In genomic region chr18:29309352-29309751, GRCh38 we compare ENCODE assay signal across 21 cellular contexts.
"Had no signal": no experiment of that assay in that cellular context is flagged by ENCODE, and none has a peak within 500 bp of the region (broad histone marks: within the 10 kb centered on the region; RNA-seq: fewer than 3 reads in every experiment).

No MANE protein-coding gene starts in this region.

- H3K4me1 Mint-ChIP-seq: activated naive CD4-positive, alpha-beta T cell treated with anti-CD3 and anti-CD28 coated beads, Interleukin-2, amount 10 ng/mL, durations not matched to agents 7 days and 5 days had no signal

- ATAC-seq: activated CD4-positive, CD25-positive, alpha-beta regulatory T cell treated with anti-CD3 and anti-CD28 coated beads, Interleukin-2, amount 50 U/mL, for 24 hours; effector memory CD8-positive, alpha-beta T cell; gastrocnemius medialis; heart left ventricle; mucosa of descending colon; naive thymus-derived CD4-positive, alpha-beta T cell had no signal

- H3K36me3 Mint-ChIP-seq: activated naive CD4-positive, alpha-beta T cell treated with anti-CD3 and anti-CD28 coated beads, Interleukin-2, amount 10 ng/mL, durations not matched to agents 7 days and 5 days; naive thymus-derived CD4-positive, alpha-beta T cell had no signal

- H3K4me3 ChIP-seq: ascending aorta, breast epithelium, gastrocnemius medialis, heart left ventricle, mucosa of descending colon, transverse colon had no signal

- H3K27ac ChIP-seq: ascending aorta, breast epithelium, epithelial cell of prostate, gastrocnemius medialis, heart left ventricle, neutrophil, transverse colon had no signal

- H3K27me3 Mint-ChIP-seq: activated naive CD4-positive, alpha-beta T cell treated with anti-CD3 and anti-CD28 coated beads, Interleukin-2, amount 10 ng/mL, durations not matched to agents 7 days and 5 days; effector memory CD8-positive, alpha-beta T cell; naive thymus-derived CD4-positive, alpha-beta T cell had no signal

- DNase-seq: activated CD4-positive, alpha-beta T cell treated with anti-CD3 and anti-CD28 coated beads, Interleukin-2, amount 50 U/mL, for 1 hour; activated naive CD4-positive, alpha-beta T cell treated with anti-CD3 and anti-CD28 coated beads, Interleukin-2, amount 10 ng/mL, durations not matched to agents 7 days and 5 days; cerebellar nuclear complex; effector memory CD8-positive, alpha-beta T cell; gastrocnemius medialis; heart left ventricle; mammary epithelial cell; mucosa of descending colon; naive thymus-derived CD4-positive, alpha-beta T cell; stimulated activated CD4-positive, alpha-beta T cell treated with anti-CD3 and anti-CD28 coated beads, Interleukin-15, amount 100 ng/mL, for 24 hours; stimulated activated CD4-positive, alpha-beta T cell treated with anti-CD3 and anti-CD28 coated beads, Interleukin-4, amount 100 ng/mL, for 4 hours; stimulated activated CD8-positive, alpha-beta memory T cell treated with anti-CD3 and anti-CD28 coated beads, Interleukin-4, amount 100 ng/mL, for 48 hours; stimulated activated naive CD4-positive, alpha-beta T cell treated with Interleukin-2 at 50 U/mL for 16 hours; substantia nigra; T-helper 9 cell; transverse colon had no signal

- H3K4me3 Mint-ChIP-seq: activated naive CD4-positive, alpha-beta T cell treated with anti-CD3 and anti-CD28 coated beads, Interleukin-2, amount 10 ng/mL, durations not matched to agents 7 days and 5 days; effector memory CD8-positive, alpha-beta T cell; naive thymus-derived CD4-positive, alpha-beta T cell had no signal

- H3K27me3 ChIP-seq: ascending aorta, breast epithelium, gastrocnemius medialis, heart left ventricle, neutrophil, transverse colon had no signal

- H3K36me3 ChIP-seq: ascending aorta, breast epithelium, gastrocnemius medialis, heart left ventricle, neutrophil, transverse colon had no signal

- H3K4me1 ChIP-seq: ascending aorta, breast epithelium, gastrocnemius medialis, heart left ventricle, transverse colon had no signal

- H3K9me3 ChIP-seq: ascending aorta, breast epithelium, gastrocnemius medialis, heart left ventricle, neutrophil, transverse colon had no signal
